Comparison of ENCODE assay signal across 19 cellular contexts in genomic region chr12:116551619-116551951, GRCh38. TPM values are rescaled to one million over a fixed set of nuclear protein-coding genes. Genes with fewer than 3 reads are reported as not detected.
DNase-seq lines count a peak whose midpoint lies in the region; ATAC-seq, FAIRE-seq and TF ChIP-seq lines count a peak whose summit lies in the region.
"Had no signal": no experiment of that assay in that cellular context is flagged by ENCODE, and none has a peak within 500 bp of the region (broad histone marks: within the 10 kb centered on the region; RNA-seq: fewer than 3 reads in every experiment).

No MANE protein-coding gene starts in this region.

- no peaks in the 10 kb centered on the region for H4K20me1 ChIP-seq in mammary epithelial cell (ENCODE audit: insufficient read depth, low read length)

- H3K9me3 Mint-ChIP-seq in MCF 10A (ENCODE audit: unreplicated experiment) = no peaks in the 10 kb centered on the region
- H3K9me3 Mint-ChIP-seq: CD4-positive, alpha-beta memory T cell; GM23338 had no signal

- BruUV-seq in MCF 10A (replicated peaks; lab: Mats Ljungman, UMichigan) = TSS peak; percentile 64
- no TSS peak for BruUV-seq in mammary epithelial cell (replicated peaks; lab: Mats Ljungman, UMichigan)

- dilution Hi-C loops in mammary epithelial cell (cut with HindIII; ENCODE audit: low sequenced_read_pairs) = no loop called here

- H4K8ac ChIP-seq in mesenchymal stem cell (ENCODE audit: low read length) = no peak overlapping the region

- H3K14ac ChIP-seq in mesenchymal stem cell (ENCODE audit: low read length in 2 of 2) = no peak overlapping the region

- H2BK5ac ChIP-seq in mesenchymal stem cell (ENCODE audit: low read depth, low read length, poor library complexity, severe bottlenecking) = no peak overlapping the region

- intact Hi-C loops in MCF 10A (cut with micrococcal nuclease) = no loop called here
- intact Hi-C loops in mammary epithelial cell (cut with micrococcal nuclease) = no loop called here

- TF ChIP-seq CTCF in MCF 10A (IDR thresholded peaks at IDR 0.05; ENCODE audit: unreplicated experiment) (no peak), mammary epithelial cell (conservative IDR thresholded peaks at IDR 0.05 in 1 of 2, IDR thresholded peaks at IDR 0.05 in 1 of 2; ENCODE audit: extremely low read depth in 1 of 2, insufficient read depth in 1 of 2, low read depth in 1 of 2, low read length in 2 of 2) (no peak), D721Med (IDR thresholded peaks at IDR 0.05; ENCODE audit: insufficient read depth, missing control alignments) (no peak)

- no peaks in the 10 kb centered on the region for H3K79me1 ChIP-seq in mesenchymal stem cell (replicated peaks; ENCODE audit: low read length, poor library complexity, severe bottlenecking)

- H3K9me3 ChIP-seq in mammary epithelial cell (replicated peaks; ENCODE audit: insufficient read depth, low read length) = no peaks in the 10 kb centered on the region
- H3K9me3 ChIP-seq in SJSA1 (replicated peaks) = no peaks in the 10 kb centered on the region
- no peaks in the 10 kb centered on the region for H3K9me3 ChIP-seq in mesenchymal stem cell (ENCODE audit: control insufficient read depth, low read length)

- no peak overlapping the region for H4K91ac ChIP-seq in mesenchymal stem cell (ENCODE audit: low read length)

- H3K4me1 Mint-ChIP-seq in MCF 10A (ENCODE audit: insufficient read depth, unreplicated experiment) = no peaks in the 10 kb centered on the region

- H3K36me3 ChIP-seq in mammary epithelial cell (ENCODE audit: insufficient read depth, low read length) (no peaks in the 10 kb centered on the region), SJSA1 (no peaks in the 10 kb centered on the region), mesenchymal stem cell (ENCODE audit: control insufficient read depth in 1 of 2, insufficient read depth in 2 of 2, low read depth in 1 of 2, low read length in 2 of 2) (no peaks in the 10 kb centered on the region)

- DNase-seq in MCF 10A (ENCODE audit: unreplicated experiment) (no peak), mammary epithelial cell (no peak), SJSA1 (ENCODE audit: low read depth in 1 of 2, low spot score in 2 of 2) (no peak), mesenchymal stem cell (no peak), D721Med (ENCODE audit: insufficient read length, low spot score) (no peak)
- DNase-seq: ACHN; CD4-positive, alpha-beta memory T cell; DMS153; DMS79 treated with DMSO at 0.1 percent for 48 hours; H7; Karpas-422 had no signal

- FAIRE-seq in D721Med (lab: Jason Lieb, UNC) = no peak
- FAIRE-seq: G401.6, HepG2, HTR-8/SVneo had no signal

- H3K4me3 ChIP-seq in mammary epithelial cell (replicated peaks in 1 of 3; ENCODE audit: insufficient read depth in 1 of 3, low read depth in 2 of 3, low read length in 3 of 3) = no peak overlapping the region
- H3K4me3 ChIP-seq in SJSA1 = no peak overlapping the region
- no peak overlapping the region for H3K4me3 ChIP-seq in mesenchymal stem cell (ENCODE audit: insufficient read depth in 1 of 2, low read depth in 1 of 2, low read length in 2 of 2)
- H3K4me3 ChIP-seq: GM23338 had no signal

- H2BK12ac ChIP-seq in mesenchymal stem cell (ENCODE audit: low read length in 2 of 2) = no peak overlapping the region

- H3K27ac ChIP-seq in mammary epithelial cell (ENCODE audit: insufficient read depth, low read depth, low read length) = no peak overlapping the region
- 0 out of 2 replicates have a peak overlapping the region, but pooled peaks have one; percentile 24 for H3K27ac ChIP-seq in SJSA1
- no peak overlapping the region for H3K27ac ChIP-seq in mesenchymal stem cell (ENCODE audit: low read length, poor library complexity, severe bottlenecking)
- H3K27ac ChIP-seq: 22Rv1, C4-2B had no signal

- H2BK15ac ChIP-seq in mesenchymal stem cell (ENCODE audit: low read depth, poor library complexity, severe bottlenecking) = no peak overlapping the region

- no peaks in the 10 kb centered on the region for H3K27me3 Mint-ChIP-seq in MCF 10A (ENCODE audit: insufficient read depth, unreplicated experiment)

- no peaks in the 10 kb centered on the region for H3K79me2 ChIP-seq in mammary epithelial cell (ENCODE audit: insufficient read depth, low read length)

- in situ Hi-C loops in mammary epithelial cell (cut with MboI; ENCODE audit: low sequenced_read_pairs in 2 of 2) = no loop called here

- no peak overlapping the region for H3K27ac Mint-ChIP-seq in MCF 10A (ENCODE audit: low read depth, unreplicated experiment)
- H3K27ac Mint-ChIP-seq: CD4-positive, alpha-beta memory T cell; GM23338 had no signal

- POLR2A ChIA-PET in MCF 10A (lab: Yijun Ruan, JAX) = interaction anchor here (0.6 kb wide), 1 partner anchor 24 kb away, joined by 3 read pairs; no protein-coding TSS in a partner anchor

- H2AK5ac ChIP-seq in mesenchymal stem cell (ENCODE audit: low read length, severe bottlenecking) = peak overlapping the region; percentile 19

- H2BK120ac ChIP-seq in mesenchymal stem cell (ENCODE audit: low read depth, low read length) = no peak overlapping the region

- no peak overlapping the region for H3K4me3 Mint-ChIP-seq in MCF 10A (ENCODE audit: unreplicated experiment)
- H3K4me3 Mint-ChIP-seq: CD4-positive, alpha-beta memory T cell; GM23338 had no signal

- no peak overlapping the region for H3K9ac ChIP-seq in mammary epithelial cell (ENCODE audit: insufficient read depth, low read length)
- no peak overlapping the region for H3K9ac ChIP-seq in mesenchymal stem cell (ENCODE audit: low read length)

- H3K27me3 ChIP-seq in mammary epithelial cell (ENCODE audit: insufficient read depth, low read length) (no peaks in the 10 kb centered on the region), SJSA1 (replicated peaks) (no peaks in the 10 kb centered on the region), mesenchymal stem cell (ENCODE audit: control insufficient read depth in 1 of 2, insufficient read depth in 1 of 2, low read length in 2 of 2) (no peaks in the 10 kb centered on the region)

- H3K18ac ChIP-seq in mesenchymal stem cell (ENCODE audit: low read depth in 1 of 2, low read length in 2 of 2) = no peak overlapping the region

- H3K4me2 ChIP-seq in mammary epithelial cell (ENCODE audit: insufficient read depth, low read depth, low read length) (no peak overlapping the region), mesenchymal stem cell (ENCODE audit: low read length, poor library complexity, severe bottlenecking) (no peak overlapping the region)
- H3K4me2 ChIP-seq: GM23338 had no signal

- no peaks in the 10 kb centered on the region for H3K4me1 ChIP-seq in mammary epithelial cell (ENCODE audit: insufficient read depth, low read length)
- peaks cover 32% of the 10 kb centered on the region for H3K4me1 ChIP-seq in SJSA1 (replicated peaks)
- peaks cover 9% of the 10 kb centered on the region for H3K4me1 ChIP-seq in mesenchymal stem cell (ENCODE audit: control insufficient read depth, insufficient read depth, low read depth, low read length)

- WGBS in mammary epithelial cell (ENCODE audit: low coverage, missing lambda C conversion rate) = 98% methylated on average over 2 of the region's 2 CpGs
- WGBS in mesenchymal stem cell = 95% methylated on average over 2 of the region's 2 CpGs

- no peak for ATAC-seq in GM18858 (IDR thresholded peaks at IDR 0.05; ENCODE audit: unreplicated experiment)
- no peak for ATAC-seq in GM18520 (IDR thresholded peaks at IDR 0.05; ENCODE audit: unreplicated experiment)
- ATAC-seq: GM23338, HepG2 had no signal

- H3K36me3 Mint-ChIP-seq in MCF 10A (ENCODE audit: insufficient read depth, unreplicated experiment) = no peaks in the 10 kb centered on the region
- H3K36me3 Mint-ChIP-seq: CD4-positive, alpha-beta memory T cell had no signal

- H2AFZ ChIP-seq in mammary epithelial cell (ENCODE audit: low read depth, low read length) (no peak overlapping the region), mesenchymal stem cell (ENCODE audit: low read depth, low read length) (no peak overlapping the region)

- no peak overlapping the region for H3K23ac ChIP-seq in mesenchymal stem cell (ENCODE audit: low read length in 2 of 2)

- CTCF ChIA-PET in MCF 10A (lab: Yijun Ruan, JAX) = no interaction called here
- CTCF ChIA-PET in mammary epithelial cell (lab: Charles Lee; ENCODE audit: low non-redundant PET) = no interaction called here

- no peak overlapping the region for H3K4ac ChIP-seq in mesenchymal stem cell (ENCODE audit: low read depth in 1 of 2, low read length in 2 of 2)

RNA-seq across cellular contexts. Expression of gene MAP1LC3B2, which starts 7.6 kb away (rescaled TPM):
- total RNA-seq in MCF 10A (2022) = 3.4 and 5.1 TPM in 2 replicates
- 1 to 10 TPM; 1.5 to 2.9 TPM for total RNA-seq in mammary epithelial cell
- 1.2 TPM for polyA plus RNA-seq in mammary epithelial cell
- polyA minus RNA-seq in mammary epithelial cell = 5.3 TPM
- 0.37 TPM in 1 of 2 replicates, not detected in the other for total RNA-seq in SJSA1 (2014; rRNA removed; shearing (Covaris generic))
- polyA plus RNA-seq in mesenchymal stem cell (2013, experiment 1 of 2) = 0.32 TPM
- polyA plus RNA-seq in mesenchymal stem cell (2013, experiment 2 of 2) = 0.60 TPM
- total RNA-seq: H7 had no signal
